In genomic region chr18:13022644-13023043, GRCh38 we compare ENCODE assay signal across 33 cellular contexts.
"Had no signal": no experiment of that assay in that cellular context is flagged by ENCODE, and none has a peak within 500 bp of the region (broad histone marks: within the 10 kb centered on the region; RNA-seq: fewer than 3 reads in every experiment).

No MANE protein-coding gene starts in this region.

- H3K36me3 ChIP-seq: colonic mucosa had no signal

- H3K9me3 Mint-ChIP-seq: activated B cell treated with CpG ODN at 0.5 μM for 24 hours; activated CD4-positive, alpha-beta memory T cell treated with anti-CD3 and anti-CD28 coated beads for 36 hours; activated naive CD4-positive, alpha-beta T cell treated with anti-CD3 and anti-CD28 coated beads for 36 hours; activated naive CD4-positive, alpha-beta T cell treated with anti-CD3 and anti-CD28 coated beads, Interleukin-2, amount 50 U/mL, for 72 hours; activated naive CD8-positive, alpha-beta T cell treated with anti-CD3 and anti-CD28 coated beads for 36 hours; activated T-cell treated with anti-CD3 and anti-CD28 coated beads, Interleukin-2, amount 50 U/mL, for 4 hours; central memory CD8-positive, alpha-beta T cell had no signal

- H3K27me3 ChIP-seq: adrenal gland, cardiac muscle cell, colonic mucosa had no signal

- H3K27ac ChIP-seq: adrenal gland, cardiac muscle cell, colonic mucosa, VCaP had no signal

- H3K27ac Mint-ChIP-seq: activated B cell treated with CpG ODN at 0.5 μM for 24 hours; activated CD4-positive, alpha-beta memory T cell treated with anti-CD3 and anti-CD28 coated beads for 36 hours; activated CD4-positive, alpha-beta T cell treated with anti-CD3 and anti-CD28 coated beads, Interleukin-2, amount 10 ng/mL, durations not matched to agents 24 days and 14 days; activated CD8-positive, alpha-beta T cell treated with anti-CD3 and anti-CD28 coated beads for 36 hours; activated naive CD4-positive, alpha-beta T cell treated with anti-CD3 and anti-CD28 coated beads for 36 hours; activated naive CD4-positive, alpha-beta T cell treated with anti-CD3 and anti-CD28 coated beads, Interleukin-2, amount 50 U/mL, for 72 hours; activated naive CD8-positive, alpha-beta T cell treated with anti-CD3 and anti-CD28 coated beads for 36 hours; brain; T-helper 1 cell treated with Interleukin-12 subunit alpha and Interleukin-12 subunit beta and Interleukin-4 antibody, amounts not matched to agents 30 μg/mL and 1 μg/mL, for 36 hours; T-helper 2 cell treated with Interferon-gamma antibody and Interleukin-4, amounts not matched to agents 5 μg/mL and 100 μg/mL, for 36 hours had no signal

- H3K4me1 ChIP-seq: adrenal gland, colonic mucosa had no signal

- H3K9me3 ChIP-seq: colonic mucosa had no signal

- H3K27me3 Mint-ChIP-seq: activated B cell treated with CpG ODN at 0.5 μM for 24 hours; activated CD4-positive, alpha-beta memory T cell treated with anti-CD3 and anti-CD28 coated beads for 36 hours; activated CD4-positive, alpha-beta T cell treated with anti-CD3 and anti-CD28 coated beads, Interleukin-2, amount 10 ng/mL, durations not matched to agents 24 days and 14 days; activated CD8-positive, alpha-beta T cell treated with anti-CD3 and anti-CD28 coated beads for 36 hours; activated naive CD8-positive, alpha-beta T cell treated with anti-CD3 and anti-CD28 coated beads for 36 hours; brain; central memory CD8-positive, alpha-beta T cell had no signal

- ATAC-seq: activated CD8-positive, alpha-beta T cell treated with anti-CD3 and anti-CD28 coated beads for 36 hours; activated naive CD4-positive, alpha-beta T cell treated with anti-CD3 and anti-CD28 coated beads, Interleukin-2, amount 50 U/mL, for 72 hours; activated T-cell treated with anti-CD3 and anti-CD28 coated beads, Interleukin-2, amount 50 U/mL, for 4 hours had no signal

- H3K4me3 ChIP-seq: adrenal gland, cardiac muscle cell, colonic mucosa had no signal

- DNase-seq: activated B cell treated with CpG ODN at 0.5 μM for 24 hours; activated CD4-positive, alpha-beta memory T cell treated with anti-CD3 and anti-CD28 coated beads for 36 hours; activated CD4-positive, alpha-beta T cell treated with anti-CD3 and anti-CD28 coated beads for 4 hours; activated CD4-positive, alpha-beta T cell treated with anti-CD3 and anti-CD28 coated beads, Interleukin-2, amount 10 ng/mL, durations not matched to agents 24 days and 14 days; activated CD4-positive, alpha-beta T cell treated with anti-CD3 and anti-CD28 coated beads, Interleukin-2, amount 50 U/mL, for 1 hour; activated CD4-positive, alpha-beta T cell treated with anti-CD3 and anti-CD28 coated beads, Interleukin-2, amount 50 U/mL, for 4 hours; activated CD4-positive, CD25-positive, alpha-beta regulatory T cell treated with anti-CD3 and anti-CD28 coated beads, Interleukin-2, amount 50 U/mL, for 72 hours; activated CD8-positive, alpha-beta memory T cell treated with anti-CD3 and anti-CD28 coated beads, Interleukin-2, amount 50 U/mL, for 4 hours; activated CD8-positive, alpha-beta T cell treated with anti-CD3 and anti-CD28 coated beads for 36 hours; activated effector memory CD4-positive, alpha-beta T cell treated with anti-CD3 and anti-CD28 coated beads, Interleukin-2, amount 50 U/mL, for 16 hours; activated gamma-delta T cell treated with Interleukin-2 at 50 U/mL for 16 hours; activated naive CD4-positive, alpha-beta T cell; activated naive CD4-positive, alpha-beta T cell treated with anti-CD3 and anti-CD28 coated beads for 36 hours; activated naive CD4-positive, alpha-beta T cell treated with anti-CD3 and anti-CD28 coated beads, Interleukin-2, amount 50 U/mL, for 16 hours; activated naive CD8-positive, alpha-beta T cell treated with anti-CD3 and anti-CD28 coated beads for 36 hours; activated T-cell treated with anti-CD3 and anti-CD28 coated beads for 4 hours; activated T-cell treated with anti-CD3 and anti-CD28 coated beads, Interleukin-2, amount 50 U/mL, for 1 hour; activated T-cell treated with anti-CD3 and anti-CD28 coated beads, Interleukin-2, amount 50 U/mL, for 4 hours; adrenal gland; amniotic stem cell; aorta; caudate nucleus; cerebellar nuclear complex; colonic mucosa; T-helper 2 cell; T-helper 9 cell had no signal

- H3K4me3 Mint-ChIP-seq: activated B cell treated with CpG ODN at 0.5 μM for 24 hours; activated CD4-positive, alpha-beta memory T cell treated with anti-CD3 and anti-CD28 coated beads for 36 hours; activated CD4-positive, alpha-beta T cell treated with anti-CD3 and anti-CD28 coated beads, Interleukin-2, amount 10 ng/mL, durations not matched to agents 24 days and 14 days; activated CD8-positive, alpha-beta T cell treated with anti-CD3 and anti-CD28 coated beads for 36 hours; activated naive CD4-positive, alpha-beta T cell treated with anti-CD3 and anti-CD28 coated beads for 36 hours; activated naive CD8-positive, alpha-beta T cell treated with anti-CD3 and anti-CD28 coated beads for 36 hours; activated T-cell treated with anti-CD3 and anti-CD28 coated beads, Interleukin-2, amount 50 U/mL, for 4 hours; brain; central memory CD8-positive, alpha-beta T cell; T-helper 1 cell treated with Interleukin-12 subunit alpha and Interleukin-12 subunit beta and Interleukin-4 antibody, amounts not matched to agents 30 μg/mL and 1 μg/mL, for 36 hours; T-helper 2 cell treated with Interferon-gamma antibody and Interleukin-4, amounts not matched to agents 5 μg/mL and 100 μg/mL, for 36 hours had no signal

- H3K4me1 Mint-ChIP-seq: brain had no signal
